8 cellular contexts compared by ENCODE assay signal in genomic region chr13:40974460-40975407, GRCh38. TPM values are rescaled to one million over a fixed set of nuclear protein-coding genes. Genes with fewer than 3 reads are reported as not detected.
DNase-seq lines count a peak whose midpoint lies in the region; ATAC-seq lines count a peak whose summit lies in the region.

No MANE protein-coding gene starts in this region.

- no peak overlapping the region for H2BK120ac ChIP-seq in mesendoderm (ENCODE audit: low read depth, low read length)

- no peak overlapping the region for H4K5ac ChIP-seq in mesendoderm (ENCODE audit: low read length)

- H3K4me3 ChIP-seq in mesendoderm (ENCODE audit: low read length), result no peak overlapping the region

- no CpG with 5 or more reads among the region's 4 CpGs for WGBS in mesendoderm (ENCODE audit: extremely low coverage, insufficient coverage, low lambda C conversion rate)

- H4K8ac ChIP-seq in mesendoderm (ENCODE audit: low read depth, low read length), result no peak overlapping the region

- no peaks in the 10 kb centered on the region for H3K4me1 ChIP-seq in mesendoderm (ENCODE audit: control insufficient read depth, low read depth, low read length)

- no peak overlapping the region for H3K18ac ChIP-seq in mesendoderm (ENCODE audit: low read length)

- no peaks in the 10 kb centered on the region for H3K79me2 ChIP-seq in mesendoderm (ENCODE audit: control insufficient read depth, insufficient read depth, low read length)

- H3K27ac ChIP-seq in mesendoderm (ENCODE audit: low read depth, low read length), result no peak overlapping the region

- peak; percentile 4 for DNase-seq in DMS 273 treated with DMSO at 0.1 percent for 48 hours (lab: John Stamatoyannopoulos, UW)
- peak; percentile 43 for DNase-seq in RPMI7951 (ENCODE audit: low read depth)
- peak; percentile 30 for DNase-seq in effector CD4-positive, alpha-beta T cell
- peak; percentile 76 for DNase-seq in mesendoderm
- DNase-seq in NCI-H1417 (lab: John Stamatoyannopoulos, UW), result no peak
- no peak for DNase-seq in SHP77 (lab: John Stamatoyannopoulos, UW)

- H3K36me3 ChIP-seq in mesendoderm (ENCODE audit: control insufficient read depth, insufficient read depth, low read length), result no peaks in the 10 kb centered on the region

- no peak overlapping the region for H2BK15ac ChIP-seq in mesendoderm (replicated peaks; ENCODE audit: low read depth)

- H3K9ac ChIP-seq in mesendoderm (ENCODE audit: low read length), result no peak overlapping the region

- no peak overlapping the region for H3K56ac ChIP-seq in mesendoderm (ENCODE audit: low read length)

- no peak overlapping the region for H3K4me2 ChIP-seq in mesendoderm (ENCODE audit: low read length)

- no peaks in the 10 kb centered on the region for H3K27me3 ChIP-seq in mesendoderm (ENCODE audit: insufficient read depth, low read length, poor library complexity)

- H2AK5ac ChIP-seq in mesendoderm (ENCODE audit: low read length), result no peak overlapping the region

- no peak overlapping the region for H3K23ac ChIP-seq in mesendoderm (ENCODE audit: low read length)

- ATAC-seq in GM19372 (IDR thresholded peaks at IDR 0.05; ENCODE audit: low read depth, unreplicated experiment) (peak; percentile 69), HG03354 (IDR thresholded peaks at IDR 0.05; ENCODE audit: poor library complexity, severe bottlenecking, unreplicated experiment) (peak; percentile 81)

- no peak overlapping the region for H3K4ac ChIP-seq in mesendoderm (ENCODE audit: low read depth, low read length)

- H3K79me1 ChIP-seq in mesendoderm (ENCODE audit: low read length), result no peaks in the 10 kb centered on the region

- H2BK5ac ChIP-seq in mesendoderm (ENCODE audit: low read length), result no peak overlapping the region

RNA-seq across cellular contexts. Expression of gene ELF1, which starts 44.4 kb away (rescaled TPM):
- 19.4 and 21.5 TPM in 2 replicates for total RNA-seq in RPMI7951 (2014; rRNA removed; shearing (Covaris generic))
- polyA plus RNA-seq in mesendoderm (2013, experiment 1 of 2), result 13.8 TPM
- polyA plus RNA-seq in mesendoderm (2013, experiment 2 of 2), result 14.7 TPM

Comparison
In these comparisons a context has a peak if more than half of its experiments do, and no peak if none do; other contexts are left out.
1. DNase-seq: peak in DMS 273 treated with DMSO at 0.1 percent for 48 hours (single experiment), RPMI7951 (single experiment), effector CD4-positive, alpha-beta T cell (single experiment) and mesendoderm (single experiment); none in NCI-H1417 (0 of 3) and SHP77 (0 of 2).